8 cellular contexts compared by ENCODE assay signal in genomic region chr11:29249713-29250112, GRCh38.
"Had no signal": no experiment of that assay in that cellular context is flagged by ENCODE, and none has a peak within 500 bp of the region (broad histone marks: within the 10 kb centered on the region; RNA-seq: fewer than 3 reads in every experiment).

No MANE protein-coding gene starts in this region.

- H3K27me3 Mint-ChIP-seq: IgD-negative memory B cell had no signal

- H3K27ac ChIP-seq: HL-60 had no signal

- H3K4me3 ChIP-seq: K562 had no signal

- H3K27ac Mint-ChIP-seq: IgD-negative memory B cell had no signal

- DNase-seq: IMR-90, KBM-7, KG1 had no signal

- ATAC-seq: HepG2, K562 had no signal

- H3K36me3 Mint-ChIP-seq: IgD-negative memory B cell had no signal

- FAIRE-seq: HepG2, HTR-8/SVneo, K562 had no signal

- H3K4me1 Mint-ChIP-seq: IgD-negative memory B cell had no signal

- H3K4me3 Mint-ChIP-seq: IgD-negative memory B cell had no signal
